In genomic region chr22:20089977-20090729, GRCh38 we compare ENCODE assay signal across 18 cellular contexts. TPM values are rescaled to one million over a fixed set of nuclear protein-coding genes. Genes with fewer than 3 reads are reported as not detected.
DNase-seq lines count a peak whose midpoint lies in the region; ATAC-seq and TF ChIP-seq lines count a peak whose summit lies in the region.
"Had no signal": no experiment of that assay in that cellular context is flagged by ENCODE, and none has a peak within 500 bp of the region (broad histone marks: within the 10 kb centered on the region; RNA-seq: fewer than 3 reads in every experiment).

No MANE protein-coding gene starts in this region.

- peaks cover 58% of the 10 kb centered on the region for H3K4me1 ChIP-seq in CD8-positive, alpha-beta memory T cell (ENCODE audit: insufficient read depth, low read length)
- H3K4me1 ChIP-seq in adipocyte (ENCODE audit: control insufficient read depth, insufficient read depth, low read length) (peaks cover 8% of the 10 kb centered on the region), PC-9 (replicated peaks; ENCODE audit: insufficient read depth) (no peaks in the 10 kb centered on the region), gastrocnemius medialis (peaks cover 14 to 16% of the 10 kb centered on the region in 2 donors)
- H3K4me1 ChIP-seq: prostate gland had no signal

- peaks cover 92% of the 10 kb centered on the region for H3K36me3 ChIP-seq in CD8-positive, alpha-beta memory T cell (ENCODE audit: insufficient read depth, low read length)
- H3K36me3 ChIP-seq in adipocyte (ENCODE audit: control insufficient read depth, insufficient read depth, low read length, severe bottlenecking) (peaks cover 97% of the 10 kb centered on the region), PC-9 (ENCODE audit: low read depth) (no peaks in the 10 kb centered on the region), gastrocnemius medialis (peaks cover 0 to 91% of the 10 kb centered on the region in 2 donors)

- no peak for ATAC-seq in gastrocnemius medialis
- ATAC-seq: left colon had no signal

- H3K79me2 ChIP-seq in PC-9 (ENCODE audit: low read depth): peaks cover 11% of the 10 kb centered on the region

- peaks cover 22 to 93% (median 36%) of the 10 kb centered on the region in 3 donors for H3K36me3 Mint-ChIP-seq in CD8-positive, alpha-beta memory T cell

- peaks cover 71 to 93% (median 83%) of the 10 kb centered on the region in 3 donors for H3K4me1 Mint-ChIP-seq in CD8-positive, alpha-beta memory T cell

- in situ Hi-C loops in gastrocnemius medialis (cut with MboI; ENCODE audit: low sequenced_read_pairs in 4 of 4): no loop called here

- H3K4me2 ChIP-seq in PC-9: no peak overlapping the region
- H3K4me2 ChIP-seq: hepatocyte had no signal

- H3K27me3 ChIP-seq in AG04450 (ENCODE audit: control insufficient read depth, insufficient read depth, low read length) (no peaks in the 10 kb centered on the region), adipocyte (replicated peaks; ENCODE audit: control insufficient read depth, insufficient read depth, low read length) (no peaks in the 10 kb centered on the region), PC-9 (ENCODE audit: insufficient read depth, low read depth) (no peaks in the 10 kb centered on the region), gastrocnemius medialis (no peaks in the 10 kb centered on the region)
- no peaks in the 10 kb centered on the region for H3K27me3 ChIP-seq in CD8-positive, alpha-beta memory T cell (ENCODE audit: insufficient read depth, low read length, poor library complexity, severe bottlenecking)
- H3K27me3 ChIP-seq: hepatocyte, vagina had no signal

- H3K27ac Mint-ChIP-seq in CD8-positive, alpha-beta memory T cell: peak overlapping the region; percentile 74 to 99 (median 86)

- peak overlapping the region; percentile 9 to 89 (median 67) for H3K4me3 Mint-ChIP-seq in CD8-positive, alpha-beta memory T cell

- peak overlapping the region; percentile 57 for H3K27ac ChIP-seq in AG04450 (ENCODE audit: low read depth, low read length)
- H3K27ac ChIP-seq in CD8-positive, alpha-beta memory T cell (ENCODE audit: low read depth, low read length): peak overlapping the region; percentile 22
- no peak overlapping the region for H3K27ac ChIP-seq in PC-9
- peak overlapping the region in 1 of 4 donors; percentile 15 for H3K27ac ChIP-seq in gastrocnemius medialis
- H3K27ac ChIP-seq: hepatocyte, prostate gland, vagina had no signal

- CTCF ChIA-PET in AG04450 (lab: Charles Lee) (interaction anchor here (1.2 kb wide), 1 partner anchor 21 kb away, joined by 3 read pairs; no protein-coding TSS in a partner anchor), PC-9 (lab: Charles Lee) (no interaction called here)
- CTCF ChIA-PET in CD8-positive, alpha-beta memory T cell (lab: Charles Lee): interaction anchor here (0.7 to 1.3 kb wide), 2 partner anchors 11 to 13 kb away, joined by 3 read pairs; no protein-coding TSS in a partner anchor

- no peak for TF ChIP-seq POLR2A in gastrocnemius medialis (IDR thresholded peaks at IDR 0.05)

- no peak overlapping the region for H3K9ac ChIP-seq in adipocyte (ENCODE audit: low read length)

- DNase-seq in AG04450 (ENCODE audit: low read depth, low spot score) (no peak), adipocyte (ENCODE audit: low read depth) (peak; percentile 47), hepatic stellate cell (ENCODE audit: low spot score) (peak; percentile 76), PC-9 (no peak), anterior cingulate cortex (lab: John Stamatoyannopoulos, UW) (no peak), NCI-H446 (lab: John Stamatoyannopoulos, UW) (no peak), gastrocnemius medialis (no peak)
- DNase-seq in CD8-positive, alpha-beta memory T cell: no peak
- DNase-seq: activated CD4-positive, CD25-positive, alpha-beta regulatory T cell treated with anti-CD3 and anti-CD28 coated beads, Interleukin-2, amount 50 U/mL, for 72 hours; activated naive CD4-positive, alpha-beta T cell treated with anti-CD3 and anti-CD28 coated beads, Interleukin-2, amount 50 U/mL, for 16 hours; left colon; MM.1S; NCI-H187; NCI-H446 treated with DMSO at 0.1 percent for 48 hours; SIG-M5 had no signal

- no TSS peak for BruUV-seq in PC-9 (replicated peaks; lab: Mats Ljungman, UMichigan)

- no peak overlapping the region for H2AFZ ChIP-seq in PC-9
- H2AFZ ChIP-seq: hepatocyte had no signal

- H3K9me2 ChIP-seq in PC-9 (ENCODE audit: insufficient read depth): no peaks in the 10 kb centered on the region

- H3K9me3 ChIP-seq in AG04450 (ENCODE audit: control insufficient read depth, insufficient read depth, low read length) (no peaks in the 10 kb centered on the region), adipocyte (ENCODE audit: control insufficient read depth, low read length) (no peaks in the 10 kb centered on the region), PC-9 (ENCODE audit: insufficient read depth, low read depth) (no peaks in the 10 kb centered on the region), gastrocnemius medialis (no peaks in the 10 kb centered on the region)
- no peaks in the 10 kb centered on the region for H3K9me3 ChIP-seq in CD8-positive, alpha-beta memory T cell (ENCODE audit: low read length)
- H3K9me3 ChIP-seq: prostate gland, vagina had no signal

- POLR2A ChIA-PET in AG04450 (lab: Yijun Ruan, JAX): interaction anchor here (0.6 to 1.3 kb wide), 3 partner anchors 9 to 32 kb away, joined by 3 to 5 read pairs (median 5); no protein-coding TSS in a partner anchor
- POLR2A ChIA-PET in CD8-positive, alpha-beta memory T cell (lab: Charles Lee): interaction anchor here (0.6 kb wide), 1 partner anchor 811 kb away, joined by 4 read pairs; no protein-coding TSS in a partner anchor
- POLR2A ChIA-PET in PC-9 (lab: Charles Lee; ENCODE audit: unreplicated experiment): no interaction called here

- no peak overlapping the region for H3K4me3 ChIP-seq in AG04450 (ENCODE audit: low read depth, low read length)
- no peak overlapping the region for H3K4me3 ChIP-seq in CD8-positive, alpha-beta memory T cell (ENCODE audit: low read length)
- no peak overlapping the region for H3K4me3 ChIP-seq in adipocyte (ENCODE audit: low read length)
- no peak overlapping the region for H3K4me3 ChIP-seq in PC-9
- H3K4me3 ChIP-seq in gastrocnemius medialis: no peak overlapping the region
- H3K4me3 ChIP-seq: hepatocyte, prostate gland, vagina had no signal

- TF ChIP-seq CTCF in AG04450 (IDR thresholded peaks at IDR 0.05; ENCODE audit: low read depth, low read length) (no peak), PC-9 (conservative IDR thresholded peaks at IDR 0.05) (no peak), gastrocnemius medialis (IDR thresholded peaks at IDR 0.05 in 4 of 5, conservative IDR thresholded peaks at IDR 0.05 in 1 of 5) (no peak)

- H4K20me1 ChIP-seq in PC-9 (ENCODE audit: insufficient read depth): peaks cover 8% of the 10 kb centered on the region; the same call in 1 of the 2 replicates

- intact Hi-C loops in PC-9 (cut with micrococcal nuclease; ENCODE audit: unreplicated experiment) (no loop called here), gastrocnemius medialis (cut with DNase I; ENCODE audit: low total_unique reads) (loop anchor here (10.0 kb wide), 1 partner anchor 115 kb away; no protein-coding TSS in a partner anchor)

- peaks cover 0 to 4% of the 10 kb centered on the region in 2 donors for H3K27me3 Mint-ChIP-seq in CD8-positive, alpha-beta memory T cell

- no peaks in the 10 kb centered on the region for H3K9me3 Mint-ChIP-seq in CD8-positive, alpha-beta memory T cell

- H3F3A ChIP-seq in PC-9 (ENCODE audit: insufficient read depth, low read depth): no peaks in the 10 kb centered on the region

RNA-seq across cellular contexts. Expression of gene DGCR8, which starts 10.1 kb away (rescaled TPM):
- 22.0 and 22.8 TPM in 2 replicates for polyA plus RNA-seq in AG04450 (2011; rRNA removed)
- 31.4 and 34.2 TPM in 2 replicates for polyA minus RNA-seq in AG04450 (2011; rRNA and poly(A)+ RNA removed)
- total RNA-seq in CD8-positive, alpha-beta memory T cell: 10 to 100 TPM; 68.6 to 73.8 TPM
- 10.6 TPM for polyA plus RNA-seq in CD8-positive, alpha-beta memory T cell
- 31.9 and 34.7 TPM in 2 replicates for total RNA-seq in PC-9 (2021)
- total RNA-seq in gastrocnemius medialis: 10 to 100 TPM in 2 of 4 donors, 1 to 10 TPM in 2; 5.2 to 16.5 (median 11.2) TPM

RNA-seq across cellular contexts. Expression of gene RANBP1, which starts 25.8 kb away (rescaled TPM):
- 154 and 174 TPM in 2 replicates for polyA plus RNA-seq in AG04450 (2011; rRNA removed)
- polyA minus RNA-seq in AG04450 (2011; rRNA and poly(A)+ RNA removed): 102 and 126 TPM in 2 replicates
- 100 to 1,000 TPM; 436 to 459 TPM for total RNA-seq in CD8-positive, alpha-beta memory T cell
- 102 TPM for polyA plus RNA-seq in CD8-positive, alpha-beta memory T cell
- total RNA-seq in PC-9 (2021) (168 and 175 TPM in 2 replicates), gastrocnemius medialis (100 to 1,000 TPM in 2 of 4 donors, 10 to 100 TPM in 2; 79.4 to 147 (median 120) TPM)

RNA-seq across cellular contexts. Expression of gene TRMT2A, which starts 26.9 kb away (rescaled TPM):
- polyA plus RNA-seq in AG04450 (2011; rRNA removed): 15.6 and 20.4 TPM in 2 replicates
- 28.4 and 36.5 TPM in 2 replicates for polyA minus RNA-seq in AG04450 (2011; rRNA and poly(A)+ RNA removed)
- 100 to 1,000 TPM; 108 to 121 TPM for total RNA-seq in CD8-positive, alpha-beta memory T cell
- 35.6 TPM for polyA plus RNA-seq in CD8-positive, alpha-beta memory T cell
- total RNA-seq in PC-9 (2021) (31.5 and 32.7 TPM in 2 replicates), gastrocnemius medialis (10 to 100 TPM; 16.9 to 38.0 (median 28.2) TPM)

RNA-seq across cellular contexts. Expression of gene ZDHHC8, which starts 41.5 kb away (rescaled TPM):
- polyA plus RNA-seq in AG04450 (2011; rRNA removed): 13.5 and 21.9 TPM in 2 replicates
- 12.4 and 15.7 TPM in 2 replicates for polyA minus RNA-seq in AG04450 (2011; rRNA and poly(A)+ RNA removed)
- total RNA-seq in CD8-positive, alpha-beta memory T cell: 10 to 100 TPM; 74.7 to 80.7 TPM
- 4.4 TPM for polyA plus RNA-seq in CD8-positive, alpha-beta memory T cell
- total RNA-seq in PC-9 (2021) (34.4 and 46.8 TPM in 2 replicates), gastrocnemius medialis (10 to 100 TPM in 3 of 4 donors, 1 to 10 TPM in 1; 7.3 to 15.8 (median 12.8) TPM)

Comparison
In these comparisons a context has a peak if more than half of its experiments do, and no peak if none do; other contexts are left out.
1. DNase-seq: peak in adipocyte (single experiment) and hepatic stellate cell (single experiment); none in AG04450 (single experiment), CD8-positive, alpha-beta memory T cell (0 of 5), PC-9 (0 of 2), anterior cingulate cortex (0 of 58), NCI-H446 (0 of 2) and gastrocnemius medialis (0 of 2).